17 cellular contexts compared by ENCODE assay signal in genomic region chr10:108147346-108147745, GRCh38.
DNase-seq lines count a peak whose midpoint lies in the region; ATAC-seq, FAIRE-seq and TF ChIP-seq lines count a peak whose summit lies in the region.
"Had no signal": no experiment of that assay in that cellular context is flagged by ENCODE, and none has a peak within 500 bp of the region (broad histone marks: within the 10 kb centered on the region; RNA-seq: fewer than 3 reads in every experiment).

No MANE protein-coding gene starts in this region.

- H3K9me3 ChIP-seq in GM23248 (ENCODE audit: low read depth) (peaks cover 6% of the 10 kb centered on the region), HEK293 (ENCODE audit: control insufficient read depth, insufficient read depth, low read depth, low read length) (no peaks in the 10 kb centered on the region), GM12878 (replicated peaks; ENCODE audit: control insufficient read depth, insufficient read depth, low read length) (no peaks in the 10 kb centered on the region)
- H3K9me3 ChIP-seq: BE2C had no signal

- BruUV-seq in GM12878 (replicated peaks; lab: Mats Ljungman, UMichigan): no TSS peak

- no peak overlapping the region for H3K9ac ChIP-seq in GM23248
- no peak overlapping the region for H3K9ac ChIP-seq in GM12878 (ENCODE audit: control insufficient read depth, insufficient read depth, low read length)
- H3K9ac ChIP-seq in mesendoderm (ENCODE audit: low read length): no peak overlapping the region

- H3K27me3 ChIP-seq in GM23248 (replicated peaks; ENCODE audit: insufficient read depth) (no peaks in the 10 kb centered on the region), GM12878 (replicated peaks in 1 of 2; ENCODE audit: control insufficient read depth in 2 of 2, insufficient read depth in 2 of 2, low read length in 1 of 2) (no peaks in the 10 kb centered on the region), mesendoderm (ENCODE audit: insufficient read depth, low read length, poor library complexity) (no peaks in the 10 kb centered on the region)
- H3K27me3 ChIP-seq: BE2C had no signal

- H2AFZ ChIP-seq in GM23248: no peak overlapping the region
- no peak overlapping the region for H2AFZ ChIP-seq in GM12878 (ENCODE audit: control insufficient read depth, low read depth, low read length)

- no peak overlapping the region for H4K5ac ChIP-seq in mesendoderm (ENCODE audit: low read length)

- no peaks in the 10 kb centered on the region for H3K9me2 ChIP-seq in GM23248 (ENCODE audit: insufficient read depth)

- no peak for TF ChIP-seq EP300 in GM12878 (IDR thresholded peaks at IDR 0.05; ENCODE audit: borderline replicate concordance in 1 of 2, control insufficient read depth in 1 of 2, low read depth in 2 of 2, low read length in 2 of 2)

- H2BK5ac ChIP-seq in mesendoderm (ENCODE audit: low read length): no peak overlapping the region

- H2AK5ac ChIP-seq in mesendoderm (ENCODE audit: low read length): no peak overlapping the region

- POLR2A ChIA-PET in HEK293 (lab: Yijun Ruan, JAX) (no interaction called here), GM12878 (lab: Charles Lee) (no interaction called here)

- WGBS in GM23248 (ENCODE audit: low coverage in 1 of 2, low lambda C conversion rate in 2 of 2, missing lambda C conversion rate in 2 of 2), 2 experiments: 25 to 33% methylated on average over 2 of the region's 2 CpGs
- WGBS in GM12878 (ENCODE audit: insufficient coverage, insufficient replicate concordance, low lambda C conversion rate, missing lambda C conversion rate): 2% methylated on average over 2 of the region's 2 CpGs
- WGBS in mesendoderm (ENCODE audit: extremely low coverage, insufficient coverage, low lambda C conversion rate): no CpG with 5 or more reads among the region's 2 CpGs

- no peak overlapping the region for H3K23ac ChIP-seq in mesendoderm (ENCODE audit: low read length)

- no peak overlapping the region for H3K4me3 ChIP-seq in GM23248
- H3K4me3 ChIP-seq in HEK293 (ENCODE audit: low read depth, low read length): no peak overlapping the region
- no peak overlapping the region for H3K4me3 ChIP-seq in GM12878
- no peak overlapping the region for H3K4me3 ChIP-seq in mesendoderm (ENCODE audit: low read length)

- H4K20me1 ChIP-seq in GM23248 (ENCODE audit: insufficient read depth) (no peaks in the 10 kb centered on the region), GM12878 (ENCODE audit: control insufficient read depth, insufficient read depth) (no peaks in the 10 kb centered on the region)

- intact Hi-C loops in GM12878 (cut with micrococcal nuclease; ENCODE audit: unreplicated experiment): loop anchor here (5.0 kb wide), 1 partner anchor 870 kb away; no protein-coding TSS in a partner anchor

- DNase-seq in GM23248: peak; percentile 13
- no peak for DNase-seq in GM12878 (ENCODE audit: low read depth, low spot score)
- DNase-seq in mesendoderm: peak; percentile 8
- no peak for DNase-seq in COR-L47 (lab: John Stamatoyannopoulos, UW)
- no peak for DNase-seq in GM12891 (ENCODE audit: insufficient read length, low spot score)
- DNase-seq: ACHN; BE2C; C1 segment of cervical spinal cord; CD4-positive, CD25-positive, alpha-beta regulatory T cell; DMS153; DND-41; EL; GOT3; H7 had no signal

- H3K27ac ChIP-seq in GM23248 (no peak overlapping the region), HEK293 (ENCODE audit: extremely low read depth, low read depth, low read length) (no peak overlapping the region), GM12878 (ENCODE audit: control insufficient read depth, insufficient read depth) (no peak overlapping the region), mesendoderm (ENCODE audit: low read depth, low read length) (no peak overlapping the region)

- no peak for ATAC-seq in GM12878
- ATAC-seq: HCT116 had no signal

- RAD21 ChIA-PET in GM12878 (lab: Charles Lee; ENCODE audit: unreplicated experiment): no interaction called here

- H3K4me1 ChIP-seq in GM23248 (ENCODE audit: insufficient read depth): no peaks in the 10 kb centered on the region
- no peaks in the 10 kb centered on the region for H3K4me1 ChIP-seq in HEK293 (ENCODE audit: control insufficient read depth, insufficient read depth, low read length)
- no peaks in the 10 kb centered on the region for H3K4me1 ChIP-seq in GM12878 (ENCODE audit: control insufficient read depth, insufficient read depth, low read length)
- H3K4me1 ChIP-seq in mesendoderm (ENCODE audit: control insufficient read depth, low read depth, low read length): peaks cover 2% of the 10 kb centered on the region
- H3K4me1 ChIP-seq: BE2C had no signal

- no peak for TF ChIP-seq CTCF in HEK293 (tag by site-specific recombination; IDR thresholded peaks at IDR 0.05)
- no peak for TF ChIP-seq CTCF in GM12878 (IDR thresholded peaks at IDR 0.05 in 2 of 3, conservative IDR thresholded peaks at IDR 0.05 in 1 of 3; ENCODE audit: control insufficient read depth in 2 of 3, extremely low read depth in 1 of 3, insufficient read depth in 1 of 3, low read depth in 3 of 3, low read length in 3 of 3)

- no peak overlapping the region for H2BK120ac ChIP-seq in mesendoderm (ENCODE audit: low read depth, low read length)

- H3F3A ChIP-seq in GM23248 (ENCODE audit: insufficient read depth): no peaks in the 10 kb centered on the region

- no peak overlapping the region for H4K8ac ChIP-seq in mesendoderm (ENCODE audit: low read depth, low read length)

- no peak for TF ChIP-seq RAD21 in GM12878 (IDR thresholded peaks at IDR 0.05; ENCODE audit: insufficient read depth, low read depth, low read length)

- FAIRE-seq in GM12878 (lab: Jason Lieb, UNC) (no peak), GM12891 (lab: Jason Lieb, UNC) (no peak)
- FAIRE-seq: A204.1 had no signal

- TF ChIP-seq POLR2A in GM12878 (IDR thresholded peaks at IDR 0.05; ENCODE audit: low read depth, low read length) (no peak), GM12891 (IDR thresholded peaks at IDR 0.05; ENCODE audit: low read depth, low read length) (no peak)

- H3K56ac ChIP-seq in mesendoderm (ENCODE audit: low read length): no peak overlapping the region

- H3K4ac ChIP-seq in mesendoderm (ENCODE audit: low read depth, low read length): no peak overlapping the region

- H3K79me2 ChIP-seq in GM23248 (ENCODE audit: insufficient read depth) (no peaks in the 10 kb centered on the region), GM12878 (ENCODE audit: control insufficient read depth, insufficient read depth, low read length) (no peaks in the 10 kb centered on the region), mesendoderm (ENCODE audit: control insufficient read depth, insufficient read depth, low read length) (no peaks in the 10 kb centered on the region)

- no peak overlapping the region for H2BK15ac ChIP-seq in mesendoderm (replicated peaks; ENCODE audit: low read depth)

- H3K36me3 ChIP-seq in GM23248 (ENCODE audit: low read depth) (no peaks in the 10 kb centered on the region), HEK293 (ENCODE audit: control insufficient read depth in 2 of 2, insufficient read depth in 1 of 2, low read length in 2 of 2) (no peaks in the 10 kb centered on the region), GM12878 (ENCODE audit: control insufficient read depth in 2 of 2, insufficient read depth in 2 of 2, low read length in 1 of 2) (no peaks in the 10 kb centered on the region), mesendoderm (ENCODE audit: control insufficient read depth, insufficient read depth, low read length) (no peaks in the 10 kb centered on the region)
- H3K36me3 ChIP-seq: BE2C had no signal

- in situ Hi-C loops in GM23248 (cut with MboI): no loop called here
- in situ Hi-C loops in GM12878 (cut with MboI): no loop called here

- H3K18ac ChIP-seq in mesendoderm (ENCODE audit: low read length): no peak overlapping the region

- SMC1A ChIA-PET in GM12878 (lab: Charles Lee; ENCODE audit: uncharacterized antibody, unreplicated experiment): interaction anchor here (1.6 kb wide), 1 partner anchor 11 kb away, joined by 5 read pairs; no protein-coding TSS in a partner anchor

- H3K79me1 ChIP-seq in mesendoderm (ENCODE audit: low read length): no peaks in the 10 kb centered on the region

- H3K4me2 ChIP-seq in GM23248 (ENCODE audit: unreplicated experiment): no peak overlapping the region
- H3K4me2 ChIP-seq in GM12878 (ENCODE audit: control insufficient read depth, insufficient read depth): no peak overlapping the region
- no peak overlapping the region for H3K4me2 ChIP-seq in mesendoderm (ENCODE audit: low read length)

- CTCF ChIA-PET in HEK293 (lab: Yijun Ruan, JAX) (no interaction called here), GM12878 (lab: Yijun Ruan, JAX) (no interaction called here)

TF ChIP-seq in HEK293, 187 proteins besides CTCF, POLR2A, EP300 and RAD21:
- TF ChIP-seq SALL2 (tag by site-specific recombination; IDR thresholded peaks at IDR 0.05; ENCODE audit: borderline replicate concordance) (no peak), TRIM28 (IDR thresholded peaks at IDR 0.05; ENCODE audit: borderline replicate concordance, low read length) (peak; percentile 82), SETDB1 (IDR thresholded peaks at IDR 0.05; ENCODE audit: insufficient read length, low read length) (peak; percentile 44)
- TF ChIP-seq, protein P1, sequence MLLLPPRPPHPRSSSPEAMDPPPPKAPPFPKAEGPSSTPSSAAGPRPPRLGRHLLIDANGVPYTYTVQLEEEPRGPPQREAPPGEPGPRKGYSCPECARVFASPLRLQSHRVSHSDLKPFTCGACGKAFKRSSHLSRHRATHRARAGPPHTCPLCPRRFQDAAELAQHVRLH (tag by site-specific recombination; IDR thresholded peaks at IDR 0.05): no peak
TF ChIP-seq in HEK293: peak in this region for 2.

TF ChIP-seq in GM12878, 131 proteins besides CTCF, POLR2A, EP300 and RAD21 (continues in another document):
- no peak for TF ChIP-seq SUZ12 (IDR thresholded peaks at IDR 0.05; ENCODE audit: unreplicated experiment)
- no peak for TF ChIP-seq GATAD2B (conservative IDR thresholded peaks at IDR 0.05; ENCODE audit: low read depth)
- TF ChIP-seq CHD1 (IDR thresholded peaks at IDR 0.05; ENCODE audit: low read depth, low read length): no peak
- peak; percentile 49; the same call in 1 of the 2 replicates for TF ChIP-seq CBX5 (IDR thresholded peaks at IDR 0.05; ENCODE audit: low read depth)

TF ChIP-seq in GM12891, 5 proteins besides CTCF, POLR2A, EP300 and RAD21:
- TF ChIP-seq POLR2AphosphoS5 (IDR thresholded peaks at IDR 0.05; ENCODE audit: low read depth, low read length) (no peak), SPI1 (IDR thresholded peaks at IDR 0.05; ENCODE audit: low read depth, low read length) (no peak), POU2F2 (IDR thresholded peaks at IDR 0.05; ENCODE audit: low read depth, low read length) (no peak), TAF1 (IDR thresholded peaks at IDR 0.05; ENCODE audit: low read depth, low read length) (no peak), PAX5 (IDR thresholded peaks at IDR 0.05; ENCODE audit: insufficient read depth, low read length, severe bottlenecking) (no peak)
TF ChIP-seq in GM12891: peak in this region for 0.

Comparison
In these comparisons a context has a peak if more than half of its experiments do, and no peak if none do; other contexts are left out.
1. DNase-seq: peak in GM23248 (single experiment) and mesendoderm (single experiment); none in GM12878 (single experiment), COR-L47 (single experiment) and GM12891 (single experiment).